8 cellular contexts compared by ENCODE assay signal in genomic region chr2:201116959-201117734, GRCh38. TPM values are rescaled to one million over a fixed set of nuclear protein-coding genes. Genes with fewer than 3 reads are reported as not detected.
DNase-seq lines count a peak whose midpoint lies in the region; ATAC-seq, FAIRE-seq and TF ChIP-seq lines count a peak whose summit lies in the region.

No MANE protein-coding gene starts in this region.

- H3K27me3 ChIP-seq in OCI-LY1 (ENCODE audit: insufficient read depth, low read length): no peaks in the 10 kb centered on the region
- H3K27me3 ChIP-seq in ascending aorta: no peaks in the 10 kb centered on the region
- H3K27me3 ChIP-seq in rectal smooth muscle tissue (ENCODE audit: control insufficient read depth, insufficient read depth, low read length): no peaks in the 10 kb centered on the region

- H3K9ac ChIP-seq in OCI-LY1 (ENCODE audit: low read length) (peak overlapping the region; percentile 94), rectal smooth muscle tissue (ENCODE audit: low read length) (peak overlapping the region; percentile 94)

- intact Hi-C loops in ascending aorta (cut with DNase I): loop anchor here (5.0 to 10.0 kb wide), 4 partner anchors 35 to 1148 kb away; partner anchors contain the start of genes FZD7, NIF3L1, NOP58 and PPIL3
- intact Hi-C loops in left ventricle myocardium superior (cut with micrococcal nuclease): loop anchor here (10.0 kb wide), 1 partner anchor 48 kb away; no protein-coding TSS in a partner anchor

- H3K9me3 ChIP-seq in OCI-LY1 (ENCODE audit: low read length) (no peaks in the 10 kb centered on the region), ascending aorta (no peaks in the 10 kb centered on the region)

- no peak overlapping the region for H2AFZ ChIP-seq in OCI-LY1 (ENCODE audit: low read length)

- H3K4me1 ChIP-seq in OCI-LY1 (ENCODE audit: insufficient read depth, low read length, severe bottlenecking) (peaks cover 60% of the 10 kb centered on the region), ascending aorta (peaks cover 3 to 16% of the 10 kb centered on the region in 2 donors), rectal smooth muscle tissue (ENCODE audit: control insufficient read depth, insufficient read depth, low read length) (peaks cover 4% of the 10 kb centered on the region)

- peak overlapping the region; percentile 91 for H3K4me2 ChIP-seq in OCI-LY1 (ENCODE audit: low read length)

- no peaks in the 10 kb centered on the region for H3K9me2 ChIP-seq in OCI-LY1 (ENCODE audit: low read depth, low read length)

- H3K27ac ChIP-seq in OCI-LY1 (ENCODE audit: low read depth, low read length, poor library complexity, severe bottlenecking): peak overlapping the region; percentile 96
- peak overlapping the region; percentile 99 for H3K27ac ChIP-seq in ascending aorta
- peak overlapping the region; percentile 99 for H3K27ac ChIP-seq in rectal smooth muscle tissue (ENCODE audit: low read depth, low read length)

- DNase-seq in GM04504 (ENCODE audit: low read depth) (peak; percentile 70), ascending aorta (ENCODE audit: low spot score in 2 of 2) (peak in 1 of 2 donors; percentile 89), left ventricle myocardium superior (peak; percentile 77)

- H3K4me3 ChIP-seq in OCI-LY1 (ENCODE audit: low read depth, low read length, poor library complexity, severe bottlenecking) (peak overlapping the region; percentile 85), ascending aorta (peak overlapping the region; percentile 77 to 85), rectal smooth muscle tissue (ENCODE audit: low read length) (peak overlapping the region; percentile 93)

- ATAC-seq in HG03354 (IDR thresholded peaks at IDR 0.05; ENCODE audit: poor library complexity, severe bottlenecking, unreplicated experiment): peak; percentile 29
- ATAC-seq in left ventricle myocardium superior: peak; percentile 39
- no peak for ATAC-seq in HG03280 (IDR thresholded peaks at IDR 0.05; ENCODE audit: unreplicated experiment)

- H4K20me1 ChIP-seq in OCI-LY1 (ENCODE audit: insufficient read depth, low read length): no peaks in the 10 kb centered on the region

- H3F3A ChIP-seq in OCI-LY1 (ENCODE audit: insufficient read depth, low read length): peaks cover 11% of the 10 kb centered on the region; the same call in 1 of the 2 replicates

- peaks cover 30% of the 10 kb centered on the region for H3K79me2 ChIP-seq in OCI-LY1 (ENCODE audit: insufficient read depth, low read length)

- TF ChIP-seq CTCF in OCI-LY1 (IDR thresholded peaks at IDR 0.05; ENCODE audit: low read length) (peak; percentile 37), ascending aorta (IDR thresholded peaks at IDR 0.05) (peak in 2 of 3 experiments; percentile 30 to 33)

- H3K36me3 ChIP-seq in OCI-LY1 (ENCODE audit: insufficient read depth, low read length) (no peaks in the 10 kb centered on the region), ascending aorta (no peaks in the 10 kb centered on the region), rectal smooth muscle tissue (ENCODE audit: control insufficient read depth, insufficient read depth, low read length) (no peaks in the 10 kb centered on the region)

- FAIRE-seq in A204.1 (lab: Jason Lieb, UNC): peak; percentile 93

RNA-seq across cellular contexts. Expression of gene CFLAR, which starts 1.2 kb away (rescaled TPM):
- total RNA-seq in ascending aorta: 112 TPM
- 252 TPM for total RNA-seq in left ventricle myocardium superior

RNA-seq across cellular contexts. Expression of gene NDUFB3, which starts 45.3 kb away (rescaled TPM):
- total RNA-seq in ascending aorta (34.2 TPM), left ventricle myocardium superior (540 TPM)

RNA-seq across cellular contexts. Expression of gene HYCC2, which starts 45.7 kb away (rescaled TPM):
- total RNA-seq in ascending aorta (2.1 TPM), left ventricle myocardium superior (12.7 TPM)

Comparison
In these comparisons a context has a peak if more than half of its experiments do, and no peak if none do; other contexts are left out.
1. RNA of gene NDUFB3, which starts 45.3 kb away (total RNA-seq): 540 TPM in left ventricle myocardium superior (single experiment); 34.2 TPM in ascending aorta (single experiment); every median in the first group is over 10 times any median in the second.
2. Peak in every context shown above with its lines, with median percentiles within 50 percentile points of each other: H3K27ac ChIP-seq and H3K4me3 ChIP-seq.